Comparison of ENCODE assay signal across 1 cellular context in genomic region chr1:23777979-23778814, GRCh38.
TF ChIP-seq lines count a peak whose summit lies in the region.

TSS of gene PITHD1 (plus strand) at chr1:23778418. CDS start at chr1:23778516, 98 bp downstream.

TF ChIP-seq in HepG2, 621 proteins besides CTCF, POLR2A, EP300 and RAD21 (continued from another document and continues in another):
- TF ChIP-seq ATF7-NPFF (CRISPR knock-in tag; IDR thresholded peaks at IDR 0.05; ENCODE audit: low read depth): peak; percentile 85; the same call in 1 of the 2 replicates
- no peak for TF ChIP-seq KLF13 (CRISPR knock-in tag; IDR thresholded peaks at IDR 0.05)
- TF ChIP-seq DZIP1 (CRISPR knock-in tag; IDR thresholded peaks at IDR 0.05): peak; percentile 73; the same call in 1 of the 2 replicates
- no peak for TF ChIP-seq ZNF784 (CRISPR knock-in tag; IDR thresholded peaks at IDR 0.05; ENCODE audit: borderline replicate concordance)
- peak; percentile 68 for TF ChIP-seq REPIN1 (CRISPR knock-in tag; IDR thresholded peaks at IDR 0.05; ENCODE audit: borderline replicate concordance, low read depth)
- no peak; the same call in 1 of the 2 replicates for TF ChIP-seq ZNF232 (CRISPR knock-in tag; IDR thresholded peaks at IDR 0.05; ENCODE audit: borderline replicate concordance)
- no peak for TF ChIP-seq RAD51 (IDR thresholded peaks at IDR 0.05; ENCODE audit: borderline replicate concordance)
- TF ChIP-seq CREM (IDR thresholded peaks at IDR 0.05): peak; percentile 90
- TF ChIP-seq CREM (CRISPR knock-in tag; IDR thresholded peaks at IDR 0.05): peak; percentile 55; the same call in 1 of the 2 replicates
- no peak for TF ChIP-seq NR3C1 (CRISPR knock-in tag; IDR thresholded peaks at IDR 0.05)
- no peak; the same call in 1 of the 2 replicates for TF ChIP-seq GMEB2 (CRISPR knock-in tag; IDR thresholded peaks at IDR 0.05; ENCODE audit: low read depth)
- no peak for TF ChIP-seq ATRX (CRISPR knock-in tag; IDR thresholded peaks at IDR 0.05; ENCODE audit: borderline replicate concordance)
- TF ChIP-seq CEBPB (IDR thresholded peaks at IDR 0.05; ENCODE audit: borderline replicate concordance, low read depth, low read length): no peak
- no peak for TF ChIP-seq ZNF280B (CRISPR knock-in tag; IDR thresholded peaks at IDR 0.05; ENCODE audit: borderline replicate concordance)
- TF ChIP-seq MIER2 (CRISPR knock-in tag; IDR thresholded peaks at IDR 0.05): no peak
- no peak for TF ChIP-seq RFX1 (IDR thresholded peaks at IDR 0.05)
- no peak for TF ChIP-seq DMTF1 (CRISPR knock-in tag; IDR thresholded peaks at IDR 0.05)
- no peak for TF ChIP-seq ZNF598 (CRISPR knock-in tag; IDR thresholded peaks at IDR 0.05; ENCODE audit: borderline replicate concordance)
- TF ChIP-seq ZNF160 (CRISPR knock-in tag; IDR thresholded peaks at IDR 0.05): peak; percentile 39; the same call in 1 of the 2 replicates
- TF ChIP-seq MLLT10 (CRISPR knock-in tag; IDR thresholded peaks at IDR 0.05): no peak
- TF ChIP-seq TRIM24 (CRISPR knock-in tag; IDR thresholded peaks at IDR 0.05): no peak
- TF ChIP-seq ZNF280D (CRISPR knock-in tag; IDR thresholded peaks at IDR 0.05): peak; percentile 58; the same call in 1 of the 2 replicates
- no peak for TF ChIP-seq ATF3 (CRISPR knock-in tag; IDR thresholded peaks at IDR 0.05)
- TF ChIP-seq SRSF4 (IDR thresholded peaks at IDR 0.05; ENCODE audit: low read depth, low read length, poor library complexity, severe bottlenecking): no peak
- peak; percentile 63; the same call in 1 of the 2 replicates for TF ChIP-seq ZXDC (CRISPR knock-in tag; IDR thresholded peaks at IDR 0.05)
- 0 out of 2 replicates have a peak, but pooled peaks have one; percentile 58 for TF ChIP-seq ZBTB2 (CRISPR knock-in tag; IDR thresholded peaks at IDR 0.05; ENCODE audit: low read depth)
- peak; percentile 82; the same call in 1 of the 2 replicates for TF ChIP-seq ZNF616 (CRISPR knock-in tag; IDR thresholded peaks at IDR 0.05; ENCODE audit: low read depth)
- no peak for TF ChIP-seq NFAT5 (CRISPR knock-in tag; IDR thresholded peaks at IDR 0.05)
- no peak for TF ChIP-seq PAF1 (CRISPR knock-in tag; IDR thresholded peaks at IDR 0.05)
- TF ChIP-seq CBX5 (CRISPR knock-in tag; IDR thresholded peaks at IDR 0.05; ENCODE audit: borderline replicate concordance): no peak
- no peak for TF ChIP-seq ZNF33B (CRISPR knock-in tag; IDR thresholded peaks at IDR 0.05)
- TF ChIP-seq ZNF546 (CRISPR knock-in tag; conservative IDR thresholded peaks at IDR 0.05): peak; percentile 87; the same call in 1 of the 2 replicates
- TF ChIP-seq KDM5A (IDR thresholded peaks at IDR 0.05; ENCODE audit: borderline replicate concordance, low read length): peak; percentile 55; the same call in 1 of the 2 replicates
- no peak for TF ChIP-seq NFIC (IDR thresholded peaks at IDR 0.05; ENCODE audit: low read length)
